22 cellular contexts compared by ENCODE assay signal in genomic region chr6:36888115-36888643, GRCh38. TPM values are rescaled to one million over a fixed set of nuclear protein-coding genes. Genes with fewer than 3 reads are reported as not detected.
"Had no signal": no experiment of that assay in that cellular context is flagged by ENCODE, and none has a peak within 500 bp of the region (broad histone marks: within the 10 kb centered on the region; RNA-seq: fewer than 3 reads in every experiment).

No MANE protein-coding gene starts in this region.

- ATAC-seq: effector memory CD8-positive, alpha-beta T cell; left lung; naive thymus-derived CD8-positive, alpha-beta T cell had no signal

- H3K36me3 ChIP-seq: adrenal gland had no signal

- H3K27me3 Mint-ChIP-seq: activated CD4-positive, alpha-beta memory T cell treated with anti-CD3 and anti-CD28 coated beads for 36 hours; activated naive CD4-positive, alpha-beta T cell treated with anti-CD3 and anti-CD28 coated beads, Interleukin-2, amount 50 U/mL, for 24 hours; effector memory CD8-positive, alpha-beta T cell; naive thymus-derived CD8-positive, alpha-beta T cell; progenitor cell of endocrine pancreas had no signal

- H3K27ac ChIP-seq: ascending aorta, esophagus muscularis mucosa, left lung, spleen, upper lobe of left lung had no signal

- H3K9me3 ChIP-seq: adrenal gland, ascending aorta, esophagus muscularis mucosa, left lung, spleen, upper lobe of left lung had no signal

- H3K4me3 Mint-ChIP-seq: activated CD4-positive, alpha-beta memory T cell treated with anti-CD3 and anti-CD28 coated beads for 36 hours had no signal

- H3K27me3 ChIP-seq: adrenal gland, ascending aorta, esophagus muscularis mucosa, left lung, spleen, upper lobe of left lung had no signal

- H3K4me3 ChIP-seq: adrenal gland, ascending aorta, esophagus muscularis mucosa, left lung, spleen, upper lobe of left lung had no signal

- H3K9me3 Mint-ChIP-seq: activated CD4-positive, alpha-beta memory T cell treated with anti-CD3 and anti-CD28 coated beads for 36 hours; activated naive CD4-positive, alpha-beta T cell treated with anti-CD3 and anti-CD28 coated beads, Interleukin-2, amount 50 U/mL, for 24 hours; effector memory CD8-positive, alpha-beta T cell; naive thymus-derived CD8-positive, alpha-beta T cell; T-helper 1 cell treated with Interleukin-12 subunit alpha and Interleukin-12 subunit beta and Interleukin-4 antibody, amounts not matched to agents 30 μg/mL and 1 μg/mL, for 36 hours had no signal

- H3K27ac Mint-ChIP-seq: activated CD4-positive, alpha-beta memory T cell treated with anti-CD3 and anti-CD28 coated beads for 36 hours; progenitor cell of endocrine pancreas; T-helper 1 cell treated with Interleukin-12 subunit alpha and Interleukin-12 subunit beta and Interleukin-4 antibody, amounts not matched to agents 30 μg/mL and 1 μg/mL, for 36 hours had no signal

- DNase-seq: activated CD4-positive, alpha-beta memory T cell treated with anti-CD3 and anti-CD28 coated beads for 36 hours; activated CD4-positive, alpha-beta T cell treated with anti-CD3 and anti-CD28 coated beads for 48 hours; activated CD4-positive, CD25-positive, alpha-beta regulatory T cell; activated gamma-delta T cell treated with Interleukin-2 at 50 U/mL for 16 hours; adrenal gland; central memory CD4-positive, alpha-beta T cell; effector memory CD8-positive, alpha-beta T cell; glutamatergic neuron; hippocampal formation; kidney glomerular epithelial cell; left lung; naive thymus-derived CD8-positive, alpha-beta T cell; spleen; stimulated activated CD4-positive, alpha-beta T cell treated with anti-CD3 and anti-CD28 coated beads, Interleukin-4, amount 100 ng/mL, for 1 hour; stimulated activated naive CD4-positive, alpha-beta T cell treated with Interleukin-2 at 50 U/mL for 16 hours; upper lobe of left lung had no signal

RNA-seq across cellular contexts. Expression of gene CPNE5, which starts 48.9 kb away (rescaled TPM):
- total RNA-seq: osteocyte had no signal
